14 cellular contexts compared by ENCODE assay signal in the genomic region with DNA sequence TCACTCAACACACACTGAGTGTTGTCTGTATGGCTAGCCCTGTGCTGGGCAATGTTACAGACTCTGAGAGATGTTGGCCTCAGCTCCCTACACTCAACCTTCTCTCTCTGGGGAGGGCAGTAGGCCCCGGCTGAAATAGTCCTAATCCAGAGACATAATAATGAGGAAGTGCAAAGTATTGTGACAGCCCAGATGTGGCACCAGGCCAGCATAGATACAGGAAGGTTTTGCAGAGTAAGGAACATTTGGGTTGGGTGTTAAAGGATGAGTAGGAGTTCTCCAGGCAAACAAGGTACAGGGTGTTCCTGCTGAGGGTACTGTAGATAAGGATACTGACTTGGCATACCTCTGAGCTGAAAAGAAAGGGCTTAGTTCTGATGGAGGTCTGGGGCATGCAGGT. TPM values are rescaled to one million over a fixed set of nuclear protein-coding genes. Genes with fewer than 3 reads are reported as not detected.
DNase-seq lines count a peak whose midpoint lies in the region; ATAC-seq and TF ChIP-seq lines count a peak whose summit lies in the region.
"Had no signal": no experiment of that assay in that cellular context is flagged by ENCODE, and none has a peak within 500 bp of the region (broad histone marks: within the 10 kb centered on the region; RNA-seq: fewer than 3 reads in every experiment).

No MANE protein-coding gene starts in this region.

- H3K27ac ChIP-seq in 22Rv1 (peak overlapping the region; percentile 99), SK-N-MC (peak overlapping the region; percentile 98), left ventricle myocardium inferior (replicated peaks) (peak overlapping the region; percentile 2), GM23338 (ENCODE audit: low read depth) (no peak overlapping the region)
- no peak overlapping the region for H3K27ac ChIP-seq in CD4-positive, alpha-beta memory T cell (ENCODE audit: low read depth, low read length)
- H3K27ac ChIP-seq: brain microvascular endothelial cell had no signal

- H2AFZ ChIP-seq in GM23338 = no peak overlapping the region

- ATAC-seq in GM23338 (no peak), HG02885 (IDR thresholded peaks at IDR 0.05; ENCODE audit: poor library complexity, unreplicated experiment) (no peak), HG03280 (IDR thresholded peaks at IDR 0.05; ENCODE audit: unreplicated experiment) (no peak)
- ATAC-seq: esophagus mucosa, mucosa of descending colon had no signal

- peaks cover 5% of the 10 kb centered on the region for H3F3A ChIP-seq in GM23338 (replicated peaks; ENCODE audit: low read depth)

- TF ChIP-seq CTCF in 22Rv1 (IDR thresholded peaks at IDR 0.05) = no peak
- TF ChIP-seq CTCF in left ventricle myocardium inferior (IDR thresholded peaks at IDR 0.05; ENCODE audit: borderline replicate concordance) = no peak
- TF ChIP-seq CTCF in GM23338 (conservative IDR thresholded peaks at IDR 0.05; ENCODE audit: low read depth in 2 of 2) = no peak

- peaks cover 0 to 4% of the 10 kb centered on the region in 2 donors for H3K36me3 Mint-ChIP-seq in CD4-positive, alpha-beta memory T cell
- no peaks in the 10 kb centered on the region; the same call in 2 of the 3 replicates for H3K36me3 Mint-ChIP-seq in GM23338 (ENCODE audit: low read depth)

- no peaks in the 10 kb centered on the region for H3K9me3 ChIP-seq in CD4-positive, alpha-beta memory T cell (ENCODE audit: control insufficient read depth in 1 of 2, low read length in 2 of 2)
- H3K9me3 ChIP-seq in SK-N-MC (ENCODE audit: low read depth, low read length) (no peaks in the 10 kb centered on the region), left ventricle myocardium inferior (replicated peaks) (no peaks in the 10 kb centered on the region)
- H3K9me3 ChIP-seq: mucosa of descending colon had no signal

- POLR2A ChIA-PET in CD4-positive, alpha-beta memory T cell (lab: Charles Lee; ENCODE audit: partially characterized antibody) = interaction anchor here (3.0 to 4.0 kb wide), 2 partner anchors 12 to 33 kb away, joined by 9 to 38 read pairs; no protein-coding TSS in a partner anchor

- no peaks in the 10 kb centered on the region; the same call in 1 of the 2 replicates for H4K20me1 ChIP-seq in GM23338 (replicated peaks; ENCODE audit: insufficient read depth)

- DNase-seq in CD4-positive, alpha-beta memory T cell = peak in 1 of 5 donors; percentile 9
- DNase-seq in SK-N-MC (ENCODE audit: low read depth, low spot score) (no peak), left ventricle myocardium inferior (peak; percentile 57), GM23338 (ENCODE audit: low spot score) (no peak), NCI-H2227 (lab: John Stamatoyannopoulos, UW; ENCODE audit: unreplicated experiment) (no peak)
- DNase-seq: brain microvascular endothelial cell, HFFc6, NCI-H226 had no signal

- H3K4me1 ChIP-seq in CD4-positive, alpha-beta memory T cell (ENCODE audit: insufficient read depth, low read length) = peaks cover 34% of the 10 kb centered on the region
- H3K4me1 ChIP-seq in left ventricle myocardium inferior (peaks cover 52% of the 10 kb centered on the region), GM23338 (ENCODE audit: insufficient read depth) (peaks cover 8% of the 10 kb centered on the region)

- H3K79me2 ChIP-seq in GM23338 (replicated peaks; ENCODE audit: insufficient read depth) = no peaks in the 10 kb centered on the region

- H3K4me2 ChIP-seq in GM23338 = no peak overlapping the region

- peaks cover 27 to 50% (median 40%) of the 10 kb centered on the region in 4 donors for H3K4me1 Mint-ChIP-seq in CD4-positive, alpha-beta memory T cell
- peaks cover 14% of the 10 kb centered on the region for H3K4me1 Mint-ChIP-seq in GM23338

- no peaks in the 10 kb centered on the region for H3K9me2 ChIP-seq in GM23338 (ENCODE audit: insufficient read depth)

- H3K36me3 ChIP-seq in CD4-positive, alpha-beta memory T cell (ENCODE audit: insufficient read depth, low read length) = no peaks in the 10 kb centered on the region
- H3K36me3 ChIP-seq in SK-N-MC (ENCODE audit: insufficient read depth, low read length) = peaks cover 9% of the 10 kb centered on the region; the same call in 1 of the 2 replicates
- no peaks in the 10 kb centered on the region for H3K36me3 ChIP-seq in left ventricle myocardium inferior
- no peaks in the 10 kb centered on the region for H3K36me3 ChIP-seq in GM23338 (ENCODE audit: insufficient read depth)
- H3K36me3 ChIP-seq: brain microvascular endothelial cell had no signal

- peak overlapping the region in 7 of 8 donors; percentile 5 to 93 (median 43) for H3K4me3 Mint-ChIP-seq in CD4-positive, alpha-beta memory T cell
- no peak overlapping the region for H3K4me3 Mint-ChIP-seq in GM23338

- H3K27ac Mint-ChIP-seq in CD4-positive, alpha-beta memory T cell = peak overlapping the region in 5 of 7 donors; percentile 8 to 60 (median 33)
- H3K27ac Mint-ChIP-seq in GM23338 = no peak overlapping the region

- H3K4me3 ChIP-seq in CD4-positive, alpha-beta memory T cell (ENCODE audit: low read length in 2 of 2) = no peak overlapping the region
- H3K4me3 ChIP-seq in SK-N-MC = peak overlapping the region; percentile 99
- no peak overlapping the region for H3K4me3 ChIP-seq in left ventricle myocardium inferior
- no peak overlapping the region for H3K4me3 ChIP-seq in GM23338
- H3K4me3 ChIP-seq: mucosa of descending colon had no signal

- H3K27me3 Mint-ChIP-seq in CD4-positive, alpha-beta memory T cell = no peaks in the 10 kb centered on the region
- peaks cover 40% of the 10 kb centered on the region for H3K27me3 Mint-ChIP-seq in GM23338 (ENCODE audit: insufficient read depth, low read depth, poor library complexity)

- H3K9ac ChIP-seq in SK-N-MC (ENCODE audit: insufficient read length) = no peak overlapping the region

- CTCF ChIA-PET in CD4-positive, alpha-beta memory T cell (lab: Charles Lee; ENCODE audit: partially characterized antibody) = interaction anchor here (0.7 to 2.9 kb wide), 4 partner anchors 10 to 124 kb away, joined by 3 to 11 read pairs (median 6); no protein-coding TSS in a partner anchor

- H3K9me3 Mint-ChIP-seq in CD4-positive, alpha-beta memory T cell = peaks cover 0 to 3% (median 0%) of the 10 kb centered on the region in 8 donors
- H3K9me3 Mint-ChIP-seq in GM23338 = no peaks in the 10 kb centered on the region
- H3K9me3 Mint-ChIP-seq: HFFc6 had no signal

- no peaks in the 10 kb centered on the region for H3K27me3 ChIP-seq in CD4-positive, alpha-beta memory T cell (ENCODE audit: insufficient read depth, low read length)
- H3K27me3 ChIP-seq in left ventricle myocardium inferior (ENCODE audit: low read depth) (no peaks in the 10 kb centered on the region), GM23338 (ENCODE audit: insufficient read depth) (peaks cover 27% of the 10 kb centered on the region)
- H3K27me3 ChIP-seq: brain microvascular endothelial cell had no signal

- intact Hi-C loops in CD4-positive, alpha-beta memory T cell (cut with micrococcal nuclease) = loop anchor here (5.0 kb wide), 1 partner anchor 336 kb away; a partner anchor contains a TSS
- intact Hi-C loops in left ventricle myocardium inferior (cut with micrococcal nuclease) = no loop called here

TF ChIP-seq in GM23338, 12 proteins besides CTCF, POLR2A, EP300 and RAD21 (continues in another document):
- TF ChIP-seq POLR2AphosphoS5 (IDR thresholded peaks at IDR 0.05; ENCODE audit: low read depth) (no peak), CREB1 (CRISPR knock-in tag; IDR thresholded peaks at IDR 0.05; ENCODE audit: low read depth) (no peak)

RNA-seq across cellular contexts. Expression of a gene that starts 2.4 kb away (rescaled TPM):
- 10 to 100 TPM; 17.7 to 18.6 TPM for total RNA-seq in CD4-positive, alpha-beta memory T cell
- 1 to 10 TPM; 4.4 to 5.3 TPM for polyA plus RNA-seq in CD4-positive, alpha-beta memory T cell
- 23.4 TPM for total RNA-seq in left ventricle myocardium inferior
- total RNA-seq in GM23338 (2014; rRNA removed; shearing (Covaris generic)) = 1.2 and 7.8 TPM in 2 replicates
- polyA plus RNA-seq in GM23338 (2016; fragmentation: Nextera tagmentation; extraction: Ambion mirVana) = 8.6 and 10.5 TPM in 2 replicates

RNA-seq across cellular contexts. Expression of a gene that starts 2.4 kb away (rescaled TPM):
- 1 to 10 TPM; 1.7 to 1.9 TPM for total RNA-seq in CD4-positive, alpha-beta memory T cell
- polyA plus RNA-seq in CD4-positive, alpha-beta memory T cell = 1 to 10 TPM; 1.9 to 3.7 TPM
- total RNA-seq in left ventricle myocardium inferior = 1.6 TPM
- 2.6 and 8.1 TPM in 2 replicates for total RNA-seq in GM23338 (2014; rRNA removed; shearing (Covaris generic))
- 8.0 and 9.1 TPM in 2 replicates for polyA plus RNA-seq in GM23338 (2016; fragmentation: Nextera tagmentation; extraction: Ambion mirVana)
- total RNA-seq: urinary bladder had no signal

RNA-seq across cellular contexts. Expression of a gene that starts 2.8 kb away (rescaled TPM):
- total RNA-seq in CD4-positive, alpha-beta memory T cell = 1 to 10 TPM; 4.0 to 4.5 TPM
- under 1 TPM; 0.27 to 0.68 TPM for polyA plus RNA-seq in CD4-positive, alpha-beta memory T cell
- total RNA-seq in left ventricle myocardium inferior = 5.7 TPM
- 22.6 and 29.7 TPM in 2 replicates for total RNA-seq in GM23338 (2014; rRNA removed; shearing (Covaris generic))
- 21.3 and 25.4 TPM in 2 replicates for polyA plus RNA-seq in GM23338 (2016; fragmentation: Nextera tagmentation; extraction: Ambion mirVana)

RNA-seq across cellular contexts. Expression of a gene that starts 31.3 kb away (rescaled TPM):
- 100 to 1,000 TPM; 675 to 689 TPM for total RNA-seq in CD4-positive, alpha-beta memory T cell
- 10 to 100 TPM; 31.5 to 55.2 TPM for polyA plus RNA-seq in CD4-positive, alpha-beta memory T cell
- total RNA-seq in left ventricle myocardium inferior = 115 TPM
- 349 and 361 TPM in 2 replicates for total RNA-seq in GM23338 (2014; rRNA removed; shearing (Covaris generic))
- 229 and 243 TPM in 2 replicates for polyA plus RNA-seq in GM23338 (2016; fragmentation: Nextera tagmentation; extraction: Ambion mirVana)

RNA-seq across cellular contexts. Expression of a gene that starts 38.7 kb away (rescaled TPM):
- not detected for total RNA-seq in CD4-positive, alpha-beta memory T cell
- not detected for polyA plus RNA-seq in CD4-positive, alpha-beta memory T cell
- 1,040 TPM for total RNA-seq in left ventricle myocardium inferior
- total RNA-seq in GM23338 (2014; rRNA removed; shearing (Covaris generic)) = 1.4 and 1.9 TPM in 2 replicates
- 2.0 and 2.5 TPM in 2 replicates for polyA plus RNA-seq in GM23338 (2016; fragmentation: Nextera tagmentation; extraction: Ambion mirVana)
- total RNA-seq: HFFc6 had no signal

Comparison
In these comparisons a context has a peak if more than half of its experiments do, and no peak if none do; other contexts are left out.
1. H3K27ac ChIP-seq: peak in 22Rv1 (single experiment), SK-N-MC (single experiment) and left ventricle myocardium inferior (single experiment); none in CD4-positive, alpha-beta memory T cell (single experiment) and GM23338 (single experiment).